9 cellular contexts compared by ENCODE assay signal in the genomic region with DNA sequence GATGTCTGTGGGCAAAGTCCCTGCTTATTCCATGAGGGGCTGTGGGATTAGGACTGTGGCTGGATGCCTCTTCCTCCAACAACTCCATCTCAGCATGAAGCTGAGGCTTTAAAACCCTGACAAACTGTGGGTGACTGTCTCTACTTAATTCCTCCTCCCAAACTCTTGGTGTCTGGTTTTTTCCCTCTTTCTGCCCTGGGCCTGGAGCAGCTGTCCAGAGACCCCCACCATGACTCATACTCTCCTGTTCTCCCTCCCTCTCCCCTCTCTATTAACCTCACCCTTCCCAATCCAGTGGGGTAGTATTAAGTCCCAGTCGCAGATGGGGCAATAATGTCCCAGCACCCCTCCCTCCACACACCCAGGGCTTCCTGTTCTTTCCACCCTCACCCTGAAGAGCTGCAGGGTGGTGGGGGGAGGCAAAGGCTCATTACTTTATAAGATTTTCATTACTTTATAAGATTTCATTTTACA. TPM values are rescaled to one million over a fixed set of nuclear protein-coding genes. Genes with fewer than 3 reads are reported as not detected.
DNase-seq lines count a peak whose midpoint lies in the region; ATAC-seq and TF ChIP-seq lines count a peak whose summit lies in the region.
"Had no signal": no experiment of that assay in that cellular context is flagged by ENCODE, and none has a peak within 500 bp of the region (broad histone marks: within the 10 kb centered on the region; RNA-seq: fewer than 3 reads in every experiment).

No MANE protein-coding gene starts in this region.

- H2BK5ac ChIP-seq in trophoblast cell (ENCODE audit: low read depth, low read length, poor library complexity) = no peak overlapping the region

- peak overlapping the region; percentile 80 for H4K91ac ChIP-seq in trophoblast cell (ENCODE audit: low read depth, low read length)

- CTCF ChIA-PET in Caco-2 (lab: Charles Lee) (interaction anchor here (1.1 kb wide), 1 partner anchor 109 kb away, joined by 3 read pairs; no protein-coding TSS in a partner anchor), T-cell (lab: Charles Lee) (interaction anchor here in 1 of 2 donors (3.0 to 3.7 kb wide), 2 partner anchors 14 to 96 kb away, joined by 15 to 62 read pairs; a partner anchor contains a TSS)

- H3K9me3 ChIP-seq in Caco-2 (no peaks in the 10 kb centered on the region), trophoblast cell (ENCODE audit: insufficient read depth, low read depth, low read length) (no peaks in the 10 kb centered on the region)

- H3K4me3 Mint-ChIP-seq in Caco-2 (ENCODE audit: unreplicated experiment) (peak overlapping the region; percentile 82), T-cell (peak overlapping the region; percentile 94 to 97 (median 94))

- H3K4me2 ChIP-seq in trophoblast cell (ENCODE audit: low read length) = peak overlapping the region; percentile 88

- H4K8ac ChIP-seq in trophoblast cell (ENCODE audit: low read depth, low read length) = no peak overlapping the region

- H3K4me1 Mint-ChIP-seq in Caco-2 (ENCODE audit: low read depth, unreplicated experiment) (peaks cover 6% of the 10 kb centered on the region), T-cell (peaks cover 45 to 62% (median 53%) of the 10 kb centered on the region in 3 donors)

- no peak for TF ChIP-seq CTCF in Caco-2 (IDR thresholded peaks at IDR 0.05; ENCODE audit: insufficient read depth in 1 of 2, low read depth in 1 of 2, low read length in 1 of 2, severe bottlenecking in 1 of 2, unreplicated experiment in 1 of 2)
- no peak for TF ChIP-seq CTCF in fibroblast of pulmonary artery (IDR thresholded peaks at IDR 0.05; ENCODE audit: low read length, missing control alignments)

- H2AK5ac ChIP-seq in trophoblast cell (ENCODE audit: low read length) = no peak overlapping the region

- H3K4me3 ChIP-seq in Caco-2 (ENCODE audit: low read depth, low read length) (peak overlapping the region; percentile 76), fibroblast of pulmonary artery (replicated peaks; ENCODE audit: low read depth, low read length) (peak overlapping the region; percentile 76), trophoblast cell (ENCODE audit: low read depth, low read length) (peak overlapping the region; percentile 11)

- no peak overlapping the region for H2BK12ac ChIP-seq in trophoblast cell (ENCODE audit: low read length)

- no peak overlapping the region for H3K23ac ChIP-seq in trophoblast cell (ENCODE audit: low read length)

- WGBS in trophoblast cell (ENCODE audit: extremely low coverage, insufficient coverage, insufficient read length) = no CpG with 5 or more reads among the region's 1 CpG

- H3K27me3 Mint-ChIP-seq in Caco-2 (ENCODE audit: insufficient read depth, unreplicated experiment) (no peaks in the 10 kb centered on the region), T-cell (no peaks in the 10 kb centered on the region)

- H3K27me3 ChIP-seq in Caco-2 (replicated peaks; ENCODE audit: control insufficient read depth, insufficient read depth, low read length) (no peaks in the 10 kb centered on the region), trophoblast cell (ENCODE audit: insufficient read depth, low read length) (no peaks in the 10 kb centered on the region)

- BruUV-seq in Caco-2 (replicated peaks; lab: Mats Ljungman, UMichigan) = no TSS peak

- H3K79me1 ChIP-seq in trophoblast cell (ENCODE audit: low read length) = peaks cover 15% of the 10 kb centered on the region

- H3K18ac ChIP-seq in trophoblast cell (ENCODE audit: low read length) = no peak overlapping the region

- DNase-seq in Caco-2 = no peak
- no peak for DNase-seq in T-cell
- DNase-seq in fibroblast of pulmonary artery (ENCODE audit: low read depth) = no peak
- DNase-seq in trophoblast cell = no peak
- DNase-seq in ACHN = no peak
- no peak for DNase-seq in stimulated activated CD4-positive, alpha-beta T cell treated with anti-CD3 and anti-CD28 coated beads, Interleukin-4, amount 100 ng/mL, for 24 hours
- no peak for DNase-seq in medulla oblongata (ENCODE audit: extremely low spot score)
- DNase-seq: MM.1S had no signal

- H4K12ac ChIP-seq in trophoblast cell (ENCODE audit: low read depth, low read length) = peak overlapping the region; percentile 34

- H3K4me1 ChIP-seq in Caco-2 (no peaks in the 10 kb centered on the region), trophoblast cell (ENCODE audit: control insufficient read depth in 1 of 2, insufficient read depth in 2 of 2, low read length in 2 of 2) (peaks cover 15 to 17% of the 10 kb centered on the region in 2 experiments)

- H3K27ac Mint-ChIP-seq in Caco-2 (ENCODE audit: unreplicated experiment) (peak overlapping the region; percentile 85), T-cell (peak overlapping the region; percentile 74 to 90)

- H3K9ac ChIP-seq in trophoblast cell (ENCODE audit: low read length) = no peak overlapping the region

- no peaks in the 10 kb centered on the region for H3K9me3 Mint-ChIP-seq in Caco-2 (ENCODE audit: unreplicated experiment)
- H3K9me3 Mint-ChIP-seq in T-cell = no peaks in the 10 kb centered on the region

- intact Hi-C loops in Caco-2 (cut with micrococcal nuclease; ENCODE audit: unreplicated experiment) = no loop called here

- H3K36me3 ChIP-seq in Caco-2 (ENCODE audit: control insufficient read depth, insufficient read depth, low read length) = no peaks in the 10 kb centered on the region; the same call in 1 of the 2 replicates
- H3K36me3 ChIP-seq in trophoblast cell (ENCODE audit: control insufficient read depth in 1 of 2, insufficient read depth in 2 of 2, low read length in 2 of 2) = peaks cover 8 to 9% of the 10 kb centered on the region in 2 experiments

- peak overlapping the region; percentile 25 for H3K4ac ChIP-seq in trophoblast cell (ENCODE audit: low read depth, low read length)

- no peak overlapping the region for H3K14ac ChIP-seq in trophoblast cell (ENCODE audit: low read length)

- no peak overlapping the region for H2AFZ ChIP-seq in trophoblast cell (ENCODE audit: insufficient read depth, low read length, poor library complexity)

- peaks cover 32% of the 10 kb centered on the region for H3K36me3 Mint-ChIP-seq in Caco-2 (ENCODE audit: insufficient read depth, unreplicated experiment)
- H3K36me3 Mint-ChIP-seq in T-cell = peaks cover 7% of the 10 kb centered on the region

- peaks cover 9% of the 10 kb centered on the region for H3K79me2 ChIP-seq in trophoblast cell (ENCODE audit: control insufficient read depth, insufficient read depth, low read length, poor library complexity)

- H3K27ac ChIP-seq in trophoblast cell (ENCODE audit: low read depth, low read length) = no peak overlapping the region

- in situ Hi-C loops in ACHN (cut with HindIII; ENCODE audit: low pct_ligation_motif_present, low pct_unique_long_range_greater_than_20kb, low sequenced_read_pairs) = no loop called here

- POLR2A ChIA-PET in Caco-2 (lab: Charles Lee) = interaction anchor here (0.6 to 3.1 kb wide), 3 partner anchors 14 to 143 kb away, joined by 4 to 65 read pairs (median 18); a partner anchor contains a TSS
- POLR2A ChIA-PET in T-cell (lab: Charles Lee) = interaction anchor here (0.6 kb wide), 2 partner anchors 28 to 292 kb away, joined by 3 to 4 read pairs; no protein-coding TSS in a partner anchor

- ATAC-seq in T-cell (replicated peaks in 1 of 4) (no peak), HG03571 (IDR thresholded peaks at IDR 0.05; ENCODE audit: unreplicated experiment) (no peak)

- no peak overlapping the region for H2BK120ac ChIP-seq in trophoblast cell (ENCODE audit: insufficient read depth, low read length, poor library complexity)

RNA-seq across cellular contexts. Expression of a gene that starts 2.1 kb away (rescaled TPM):
- 21.1 and 24.5 TPM in 2 replicates for total RNA-seq in Caco-2 (2022)
- total RNA-seq in T-cell = 10 to 100 TPM; 21.5 to 34.5 (median 30.7) TPM
- polyA plus RNA-seq in trophoblast cell (2013) = 18.9 and 19.5 TPM in 2 replicates

RNA-seq across cellular contexts. Expression of a gene that starts 11.3 kb away (rescaled TPM):
- total RNA-seq in Caco-2 (2022) (1.9 and 2.2 TPM in 2 replicates), T-cell (not detected)
- polyA plus RNA-seq in trophoblast cell (2013) = 5.1 and 5.4 TPM in 2 replicates

RNA-seq across cellular contexts. Expression of a gene that starts 13.6 kb away (rescaled TPM):
- total RNA-seq in Caco-2 (2022) (44.0 and 48.3 TPM in 2 replicates), T-cell (10 to 100 TPM; 19.0 to 46.8 (median 41.6) TPM)
- 105 and 118 TPM in 2 replicates for polyA plus RNA-seq in trophoblast cell (2013)

RNA-seq across cellular contexts. Expression of a gene that starts 13.9 kb away (rescaled TPM):
- total RNA-seq in Caco-2 (2022) (70.9 and 77.6 TPM in 2 replicates), T-cell (10 to 100 TPM; 36.9 to 50.3 (median 46.8) TPM)
- 174 and 182 TPM in 2 replicates for polyA plus RNA-seq in trophoblast cell (2013)

Comparison
In these comparisons a context has a peak if more than half of its experiments do, and no peak if none do; other contexts are left out.
1. H3K4me3 ChIP-seq: peak in every context shown above with its lines; median percentile 76 in Caco-2; 76 in fibroblast of pulmonary artery; 11 in trophoblast cell.